In genomic region chr15:77023576-77024272, GRCh38 we compare ENCODE assay signal across 1 cellular context.
TF ChIP-seq lines count a peak whose summit lies in the region.

No MANE protein-coding gene starts in this region.

TF ChIP-seq in GM23338, 12 proteins besides CTCF, POLR2A, EP300 and RAD21 (continued from another document):
- no peak for TF ChIP-seq EZH2 (IDR thresholded peaks at IDR 0.05; ENCODE audit: low read depth, unreplicated experiment)
